8 cellular contexts compared by ENCODE assay signal in the genomic region with DNA sequence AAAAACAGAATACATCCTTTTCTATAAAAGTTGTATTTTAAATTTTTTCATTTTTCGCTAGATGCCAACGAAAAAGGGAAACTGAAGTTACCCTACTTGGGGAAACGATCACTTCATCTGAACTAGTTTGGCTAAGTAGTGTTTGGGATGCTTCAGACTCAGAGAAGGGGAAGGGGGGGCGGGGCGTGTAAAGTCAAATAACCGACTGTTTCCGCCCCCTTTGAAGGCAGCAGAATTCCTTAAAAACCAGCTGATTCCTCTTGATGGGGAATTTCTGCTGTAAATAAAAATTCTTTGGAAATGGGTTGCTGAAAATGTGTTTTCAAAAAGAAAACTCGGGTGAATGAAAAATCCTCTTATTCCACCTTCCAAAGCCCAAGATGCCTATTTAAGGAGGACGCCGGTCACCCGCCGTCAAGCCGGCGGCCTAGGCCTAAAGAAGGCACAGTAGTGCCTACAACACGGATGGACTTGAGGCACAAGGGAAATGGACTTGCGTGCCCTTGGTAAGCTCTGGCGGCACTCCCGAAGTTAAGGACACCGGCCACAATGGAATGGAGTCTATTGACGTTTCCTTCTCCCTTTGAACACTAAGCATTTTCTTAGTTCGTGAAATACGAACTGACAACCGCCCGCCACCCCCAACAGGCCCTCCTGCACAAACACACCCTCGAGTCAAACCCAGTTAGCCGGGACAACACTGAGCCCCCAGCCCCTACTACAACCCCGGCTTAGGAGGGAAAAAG. TPM values are rescaled to one million over a fixed set of nuclear protein-coding genes. Genes with fewer than 3 reads are reported as not detected.
DNase-seq lines count a peak whose midpoint lies in the region; ATAC-seq, FAIRE-seq and TF ChIP-seq lines count a peak whose summit lies in the region.

No MANE protein-coding gene starts in this region.

- H2BK120ac ChIP-seq in trophoblast cell (ENCODE audit: insufficient read depth, low read length, poor library complexity), result peak overlapping the region; percentile 45

- H3K4me2 ChIP-seq in trophoblast cell (ENCODE audit: low read length), result peak overlapping the region; percentile 98

- no peak overlapping the region for H2AK5ac ChIP-seq in trophoblast cell (ENCODE audit: low read length)

- no peak for TF ChIP-seq POLR2A in GM18505 (IDR thresholded peaks at IDR 0.05; ENCODE audit: borderline replicate concordance, extremely low read depth, insufficient read depth, insufficient read length)

- H2BK12ac ChIP-seq in trophoblast cell (ENCODE audit: low read length), result no peak overlapping the region

- no peak overlapping the region for H4K8ac ChIP-seq in trophoblast cell (ENCODE audit: low read depth, low read length)

- peaks cover 24% of the 10 kb centered on the region for H3K79me2 ChIP-seq in trophoblast cell (ENCODE audit: control insufficient read depth, insufficient read depth, low read length, poor library complexity)

- H3K79me1 ChIP-seq in trophoblast cell (ENCODE audit: low read length), result peaks cover 25% of the 10 kb centered on the region

- intact Hi-C loops in ascending aorta (cut with DNase I) (loop anchor here (5.0 kb wide), 3 partner anchors 90 to 1555 kb away; partner anchors contain the start of genes ACAD10, BRAP and MAPKAPK5), left ventricle myocardium superior (cut with micrococcal nuclease) (no loop called here)

- H3K9ac ChIP-seq in HUES6 (ENCODE audit: low read length), result peak overlapping the region; percentile 86
- peak overlapping the region; percentile 97 for H3K9ac ChIP-seq in trophoblast cell (ENCODE audit: low read length)

- H3K9me3 ChIP-seq in HUES6 (ENCODE audit: control insufficient read depth, insufficient read depth, low read depth, low read length) (no peaks in the 10 kb centered on the region), ascending aorta (no peaks in the 10 kb centered on the region), trophoblast cell (ENCODE audit: insufficient read depth, low read depth, low read length) (peaks cover 2% of the 10 kb centered on the region)

- no peaks in the 10 kb centered on the region; the same call in 1 of the 2 replicates for H3K36me3 ChIP-seq in HUES6 (ENCODE audit: control insufficient read depth, insufficient read depth, low read length)
- no peaks in the 10 kb centered on the region for H3K36me3 ChIP-seq in ascending aorta
- H3K36me3 ChIP-seq in trophoblast cell (ENCODE audit: control insufficient read depth in 1 of 2, insufficient read depth in 2 of 2, low read length in 2 of 2), result peaks cover 0 to 3% of the 10 kb centered on the region in 2 experiments

- H3K4me1 ChIP-seq in HUES6 (ENCODE audit: control insufficient read depth, insufficient read depth, low read length) (peaks cover 24% of the 10 kb centered on the region), ascending aorta (peaks cover 4 to 21% of the 10 kb centered on the region in 2 donors), trophoblast cell (ENCODE audit: control insufficient read depth in 1 of 2, insufficient read depth in 2 of 2, low read length in 2 of 2) (peaks cover 0 to 2% of the 10 kb centered on the region in 2 experiments)

- H3K4ac ChIP-seq in trophoblast cell (ENCODE audit: low read depth, low read length), result peak overlapping the region; percentile 87

- H3K18ac ChIP-seq in trophoblast cell (ENCODE audit: low read length), result peak overlapping the region; percentile 70

- FAIRE-seq in RCC 7860 (lab: Jason Lieb, UNC), result no peak

- no peak overlapping the region for H2BK5ac ChIP-seq in trophoblast cell (ENCODE audit: low read depth, low read length, poor library complexity)

- H3K27ac ChIP-seq in HUES6 (ENCODE audit: low read depth, low read length) (peak overlapping the region; percentile 59; the same call in 1 of the 2 replicates), ascending aorta (peak overlapping the region; percentile 89 to 90), trophoblast cell (ENCODE audit: low read depth, low read length) (peak overlapping the region; percentile 100)

- H3K27me3 ChIP-seq in HUES6 (ENCODE audit: control insufficient read depth, insufficient read depth, low read length) (no peaks in the 10 kb centered on the region), ascending aorta (no peaks in the 10 kb centered on the region), trophoblast cell (ENCODE audit: insufficient read depth, low read length) (no peaks in the 10 kb centered on the region)

- DNase-seq in D341Med (ENCODE audit: low spot score) (peak; percentile 63), RCC 7860 (ENCODE audit: low spot score) (peak; percentile 51), ascending aorta (ENCODE audit: low spot score in 2 of 2) (peak in 1 of 2 donors; percentile 70), left ventricle myocardium superior (peak; percentile 61), trophoblast cell (peak; percentile 35 to 60)

- H3K14ac ChIP-seq in trophoblast cell (ENCODE audit: low read length), result no peak overlapping the region

- H4K12ac ChIP-seq in trophoblast cell (ENCODE audit: low read depth, low read length), result peak overlapping the region; percentile 57

- peak; percentile 48 for ATAC-seq in left ventricle myocardium superior
- no peak for ATAC-seq in GM18505 (IDR thresholded peaks at IDR 0.05; ENCODE audit: unreplicated experiment)
- ATAC-seq in HG03196 (IDR thresholded peaks at IDR 0.05; ENCODE audit: unreplicated experiment), result no peak

- H3K4me3 ChIP-seq in HUES6 (ENCODE audit: low read depth, low read length) (peak overlapping the region; percentile 80), ascending aorta (peak overlapping the region; percentile 91 to 95), trophoblast cell (ENCODE audit: low read depth, low read length) (peak overlapping the region; percentile 100)

- peak overlapping the region; percentile 100 for H4K91ac ChIP-seq in trophoblast cell (ENCODE audit: low read depth, low read length)

- WGBS in trophoblast cell (ENCODE audit: extremely low coverage, insufficient coverage, insufficient read length), result no CpG with 5 or more reads among the region's 27 CpGs

- peak overlapping the region; percentile 42 for H2AFZ ChIP-seq in trophoblast cell (ENCODE audit: insufficient read depth, low read length, poor library complexity)

- H3K23ac ChIP-seq in trophoblast cell (ENCODE audit: low read length), result no peak overlapping the region

- no peak for TF ChIP-seq CTCF in ascending aorta (IDR thresholded peaks at IDR 0.05)

RNA-seq across cellular contexts. Expression of gene ATXN2, which starts 2.0 kb away (rescaled TPM):
- total RNA-seq in ascending aorta (25.0 TPM), left ventricle myocardium superior (57.3 TPM)
- 57.3 and 58.0 TPM in 2 replicates for polyA plus RNA-seq in trophoblast cell (2013)
